In the genomic region with DNA sequence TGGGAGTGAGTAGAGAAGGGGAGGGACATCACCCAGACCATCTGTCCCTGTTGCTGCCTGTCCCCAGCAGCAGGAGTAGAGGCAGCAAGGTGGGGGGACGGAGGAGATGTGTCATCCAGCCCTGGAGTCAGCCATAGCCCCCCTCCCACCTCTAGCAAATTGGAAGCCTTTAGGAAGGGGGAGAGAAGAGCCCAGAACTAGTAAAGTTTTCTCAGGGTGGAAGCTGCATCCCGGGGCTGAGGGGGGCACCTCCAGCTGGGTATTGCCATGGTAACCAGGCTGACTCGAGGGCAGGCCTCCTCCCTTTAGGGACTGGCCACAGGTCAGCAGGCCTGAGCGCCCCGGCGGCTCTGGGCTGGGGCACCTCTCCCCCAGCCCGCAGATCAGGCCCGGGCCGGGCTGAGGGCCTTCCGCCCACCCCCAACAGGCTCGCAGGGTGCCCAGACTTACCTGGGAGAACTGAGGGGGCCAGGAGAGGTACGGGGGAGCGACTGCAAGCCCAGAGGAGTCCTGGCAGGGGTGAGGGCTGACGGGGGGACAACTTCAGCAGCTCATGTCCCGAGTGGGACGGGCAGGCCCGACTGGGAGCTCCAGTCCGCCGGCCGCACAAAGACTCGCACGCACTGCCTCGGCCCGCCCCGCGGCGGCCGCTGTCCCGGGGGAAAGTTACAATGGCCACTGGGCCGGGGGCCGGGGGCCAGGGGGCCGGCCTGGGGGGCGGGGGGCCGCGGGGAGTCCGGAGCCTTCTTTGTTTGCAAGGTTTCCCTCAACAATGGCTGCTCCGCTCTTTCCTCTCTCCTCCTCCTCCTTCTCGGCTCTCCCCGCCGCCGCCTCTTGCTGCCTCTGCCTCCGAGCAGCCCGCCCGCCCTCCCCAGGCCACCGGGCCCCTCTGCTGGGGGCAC, we compare ENCODE assay signal across 8 cellular contexts. TPM values are rescaled to one million over a fixed set of nuclear protein-coding genes. Genes with fewer than 3 reads are reported as not detected.
A peak's percentile ranks its signal among the peaks of the same experiment; 100 is the strongest.
DNase-seq lines count a peak whose midpoint lies in the region; ATAC-seq, FAIRE-seq and TF ChIP-seq lines count a peak whose summit lies in the region.

No MANE protein-coding gene starts in this region.

- H4K20me1 ChIP-seq in mammary epithelial cell (ENCODE audit: insufficient read depth, low read length) = no peaks in the 10 kb centered on the region
- peaks cover 9% of the 10 kb centered on the region for H4K20me1 ChIP-seq in HepG2 (ENCODE audit: insufficient read depth, low read length)

- intact Hi-C loops in Calu3 (cut with micrococcal nuclease; ENCODE audit: unreplicated experiment) (no loop called here), mammary epithelial cell (cut with micrococcal nuclease) (loop anchor here (1.0 to 5.0 kb wide), 2 partner anchors 18 to 47 kb away; a partner anchor contains a TSS), HepG2 (cut with micrococcal nuclease; ENCODE audit: unreplicated experiment) (no loop called here)

- ATAC-seq in GM21515 (IDR thresholded peaks at IDR 0.05; ENCODE audit: unreplicated experiment) (peak; percentile 9), HepG2 (peak; percentile 50)

- DNase-seq in Calu3 (peak; percentile 12), NCI-H2171 (lab: John Stamatoyannopoulos, UW) (peak; percentile 24), mammary epithelial cell (peak; percentile 31), HepG2 (ENCODE audit: low spot score) (no peak), suprapubic skin (ENCODE audit: low spot score in 2 of 2) (peak in 1 of 2 donors; percentile 75), Kasumi-1 (lab: John Stamatoyannopoulos, UW) (no peak)
- DNase-seq in activated CD4-positive, CD25-positive, alpha-beta regulatory T cell treated with anti-CD3 and anti-CD28 coated beads, Interleukin-2, amount 50 U/mL, for 72 hours = no peak

- BruUV-seq in Calu3 (replicated peaks; lab: Mats Ljungman, UMichigan) = no TSS peak
- BruUV-seq in mammary epithelial cell (replicated peaks; lab: Mats Ljungman, UMichigan) = no TSS peak
- no TSS peak for BruUV-seq in HepG2 (replicated peaks; lab: Mats Ljungman, UMichigan)

- H3K27me3 ChIP-seq in mammary epithelial cell (ENCODE audit: insufficient read depth, low read length) (no peaks in the 10 kb centered on the region), HepG2 (ENCODE audit: control insufficient read depth in 1 of 2, insufficient read depth in 2 of 2, low read length in 2 of 2) (no peaks in the 10 kb centered on the region), suprapubic skin (no peaks in the 10 kb centered on the region)

- H3K9ac ChIP-seq in mammary epithelial cell (ENCODE audit: insufficient read depth, low read length) (peak overlapping the region; percentile 76), HepG2 (ENCODE audit: insufficient read depth, low read depth, low read length) (peak overlapping the region; percentile 81)

- H3K4me1 ChIP-seq in mammary epithelial cell (ENCODE audit: insufficient read depth, low read length) (peaks cover 55% of the 10 kb centered on the region), HepG2 (ENCODE audit: insufficient read depth, low read length) (peaks cover 60% of the 10 kb centered on the region), suprapubic skin (peaks cover 75% of the 10 kb centered on the region)

- no peak for TF ChIP-seq RAD21 in HepG2 (CRISPR knock-in tag; IDR thresholded peaks at IDR 0.05)

- TF ChIP-seq EP300 in HepG2 (IDR thresholded peaks at IDR 0.05; ENCODE audit: low read depth in 2 of 2, low read length in 2 of 2) (no peak), HepG2 (CRISPR knock-in tag; IDR thresholded peaks at IDR 0.05; ENCODE audit: borderline replicate concordance) (no peak), suprapubic skin (IDR thresholded peaks at IDR 0.05) (no peak)

- H2AFZ ChIP-seq in mammary epithelial cell (ENCODE audit: low read depth, low read length) (peak overlapping the region; percentile 7), HepG2 (ENCODE audit: low read length) (no peak overlapping the region)

- CTCF ChIA-PET in Calu3 (lab: Charles Lee) (interaction anchor here (0.7 to 0.8 kb wide), 3 partner anchors 14 to 381 kb away, joined by 3 to 4 read pairs (median 3); no protein-coding TSS in a partner anchor), mammary epithelial cell (lab: Charles Lee; ENCODE audit: low non-redundant PET) (no interaction called here), HepG2 (lab: Yijun Ruan, JAX; ENCODE audit: low intra/inter-chr PET ratio, low total read pairs) (no interaction called here)

- peaks cover 43% of the 10 kb centered on the region for H3K4me1 Mint-ChIP-seq in Calu3 (ENCODE audit: low read depth, unreplicated experiment)

- H3K9me3 Mint-ChIP-seq in Calu3 (ENCODE audit: low read depth, unreplicated experiment) = no peaks in the 10 kb centered on the region

- peak overlapping the region; percentile 81 for H3K4me2 ChIP-seq in mammary epithelial cell (ENCODE audit: insufficient read depth, low read depth, low read length)
- peak overlapping the region; percentile 88 for H3K4me2 ChIP-seq in HepG2 (ENCODE audit: low read depth, low read length)

- no peak for FAIRE-seq in HepG2 (lab: Jason Lieb, UNC)

- in situ Hi-C loops in mammary epithelial cell (cut with MboI; ENCODE audit: low sequenced_read_pairs in 2 of 2) (no loop called here), HepG2 (cut with HindIII; ENCODE audit: extremely low pct_ligation_motif_present, low pct_unique_long_range_greater_than_20kb) (no loop called here)

- H3K27ac ChIP-seq in mammary epithelial cell (ENCODE audit: insufficient read depth, low read depth, low read length) = peak overlapping the region; percentile 74
- peak overlapping the region; percentile 60 for H3K27ac ChIP-seq in HepG2 (ENCODE audit: extremely low read length, insufficient read depth, low read length)
- H3K27ac ChIP-seq in suprapubic skin = peak overlapping the region; percentile 90

- peaks cover 16% of the 10 kb centered on the region for H3K36me3 Mint-ChIP-seq in Calu3 (ENCODE audit: insufficient read depth, unreplicated experiment)

- TF ChIP-seq POLR2A in HepG2 (IDR thresholded peaks at IDR 0.05; ENCODE audit: insufficient read depth in 1 of 2, low read depth in 2 of 2, low read length in 2 of 2) (no peak), suprapubic skin (IDR thresholded peaks at IDR 0.05) (no peak)

- H3K36me3 ChIP-seq in mammary epithelial cell (ENCODE audit: insufficient read depth, low read length) (peaks cover 26% of the 10 kb centered on the region), HepG2 (replicated peaks in 1 of 2; ENCODE audit: control insufficient read depth in 1 of 2, insufficient read depth in 2 of 2, low read length in 2 of 2) (peaks cover 18 to 27% of the 10 kb centered on the region in 2 experiments), suprapubic skin (peaks cover 27% of the 10 kb centered on the region)

- POLR2A ChIA-PET in HepG2 (lab: Yijun Ruan, JAX) = interaction anchor here (0.6 to 3.2 kb wide), 14 partner anchors 9 to 296 kb away, joined by 3 to 28 read pairs (median 4); a partner anchor contains a TSS

- H3K27me3 Mint-ChIP-seq in Calu3 (ENCODE audit: unreplicated experiment) = no peaks in the 10 kb centered on the region

- WGBS in mammary epithelial cell (ENCODE audit: low coverage, missing lambda C conversion rate) = 1% methylated on average over 9 of the region's 45 CpGs
- 2% methylated on average over 11 of the region's 45 CpGs for WGBS in HepG2 (ENCODE audit: low lambda C conversion rate)
- 14% methylated on average over 1 of the region's 45 CpGs for WGBS in suprapubic skin

- dilution Hi-C loops in mammary epithelial cell (cut with HindIII; ENCODE audit: low sequenced_read_pairs) = no loop called here

- TF ChIP-seq CTCF in Calu3 (IDR thresholded peaks at IDR 0.05; ENCODE audit: unreplicated experiment) (no peak), mammary epithelial cell (conservative IDR thresholded peaks at IDR 0.05 in 1 of 2, IDR thresholded peaks at IDR 0.05 in 1 of 2; ENCODE audit: extremely low read depth in 1 of 2, insufficient read depth in 1 of 2, low read depth in 1 of 2, low read length in 2 of 2) (no peak), HepG2 (CRISPR knock-in tag; IDR thresholded peaks at IDR 0.05) (no peak), suprapubic skin (IDR thresholded peaks at IDR 0.05) (no peak)

- H3K9me3 ChIP-seq in mammary epithelial cell (replicated peaks; ENCODE audit: insufficient read depth, low read length) (no peaks in the 10 kb centered on the region), HepG2 (ENCODE audit: low read length) (no peaks in the 10 kb centered on the region), suprapubic skin (no peaks in the 10 kb centered on the region)

- H3K4me3 ChIP-seq in mammary epithelial cell (replicated peaks in 1 of 3; ENCODE audit: insufficient read depth in 1 of 3, low read depth in 2 of 3, low read length in 3 of 3) (peak overlapping the region; percentile 62 to 92 (median 65)), HepG2 (replicated peaks in 1 of 3; ENCODE audit: insufficient read depth in 1 of 3, low read depth in 2 of 3, low read length in 3 of 3) (peak overlapping the region; percentile 86 to 96 (median 94)), suprapubic skin (peak overlapping the region; percentile 73)

- H3K79me2 ChIP-seq in mammary epithelial cell (ENCODE audit: insufficient read depth, low read length) = peaks cover 97% of the 10 kb centered on the region
- H3K79me2 ChIP-seq in HepG2 (ENCODE audit: insufficient read depth, low read length) = peaks cover 20% of the 10 kb centered on the region

- H3K27ac Mint-ChIP-seq in Calu3 (ENCODE audit: unreplicated experiment) = peak overlapping the region; percentile 50

- H3K4me3 Mint-ChIP-seq in Calu3 (ENCODE audit: low read depth, unreplicated experiment) = peak overlapping the region; percentile 85

RNA-seq across cellular contexts. Expression of a gene that starts 6.0 kb away (rescaled TPM):
- total RNA-seq in Calu3 (2022) (25.8 and 27.5 TPM in 2 replicates), mammary epithelial cell (10 to 100 TPM; 54.3 to 77.1 TPM), HepG2 (2016; rRNA removed; fragmentation: Illumina TruSeq; extraction: Trizol) (13.2 and 17.2 TPM in 2 replicates), suprapubic skin (100 to 1,000 TPM in 2 of 4 donors, 10 to 100 TPM in 2; 62.0 to 217 (median 96.0) TPM)
- polyA plus RNA-seq in mammary epithelial cell (83.6 TPM), HepG2 (2011; rRNA removed) (45.5 and 52.2 TPM in 2 replicates)
- 192 TPM for polyA minus RNA-seq in mammary epithelial cell
- total RNA-seq in HepG2 (2016; cell fraction: cytosol; rRNA removed; fragmentation: Illumina TruSeq; extraction: Trizol; ENCODE audit: low read depth) = 2.0 and 2.5 TPM in 2 replicates
- total RNA-seq in HepG2 (2016; cell fraction: insoluble cytoplasmic fraction; rRNA removed; fragmentation: Illumina TruSeq; extraction: Trizol) = 10.9 and 17.8 TPM in 2 replicates
- 7.2 and 8.2 TPM in 2 replicates for total RNA-seq in HepG2 (2016; cell fraction: membrane; rRNA removed; fragmentation: Illumina TruSeq; extraction: Trizol)
- total RNA-seq in HepG2 (2016; cell fraction: nucleus; rRNA removed; fragmentation: Illumina TruSeq; extraction: Trizol) = 16.0 and 18.2 TPM in 2 replicates
- 23.6 and 27.6 TPM in 2 replicates for polyA plus RNA-seq in HepG2 (2011; cell fraction: cytosol; rRNA removed)
- 182 and 199 TPM in 2 replicates for polyA plus RNA-seq in HepG2 (2011; cell fraction: nucleus; rRNA removed)
- 20.4 and 24.8 TPM in 2 replicates for polyA plus RNA-seq in HepG2 (2012)
- 2.1 and 2.6 TPM in 2 replicates for polyA plus RNA-seq in HepG2 (2016; cell fraction: cytosol; fragmentation: Illumina TruSeq; extraction: Trizol; ENCODE audit: low read depth)
- 15.0 and 17.5 TPM in 2 replicates for polyA plus RNA-seq in HepG2 (2016; cell fraction: insoluble cytoplasmic fraction; fragmentation: Illumina TruSeq; extraction: Trizol; ENCODE audit: low read depth)
- polyA plus RNA-seq in HepG2 (2016; cell fraction: membrane; fragmentation: Illumina TruSeq; extraction: Trizol; ENCODE audit: low read depth) = 5.5 and 5.8 TPM in 2 replicates
- polyA plus RNA-seq in HepG2 (2016; cell fraction: nucleus; fragmentation: Illumina TruSeq; extraction: Trizol; ENCODE audit: insufficient read depth, low read depth) = 49.4 and 52.8 TPM in 2 replicates
- polyA minus RNA-seq in HepG2 (2011; rRNA and poly(A)+ RNA removed; ENCODE audit: low replicate concordance) = 61.4 and 104 TPM in 2 replicates
- 17.4 and 19.1 TPM in 2 replicates for polyA minus RNA-seq in HepG2 (2011; cell fraction: cytosol; rRNA and poly(A)+ RNA removed)
- polyA minus RNA-seq in HepG2 (2011; cell fraction: nucleus; rRNA and poly(A)+ RNA removed) = 34.2 and 39.5 TPM in 2 replicates

RNA-seq across cellular contexts. Expression of a gene that starts 18.6 kb away (rescaled TPM):
- total RNA-seq in Calu3 (2022) (43.9 and 49.3 TPM in 2 replicates), mammary epithelial cell (10 to 100 TPM; 14.5 to 69.0 TPM), HepG2 (2016; rRNA removed; fragmentation: Illumina TruSeq; extraction: Trizol) (19.0 and 24.2 TPM in 2 replicates), suprapubic skin (10 to 100 TPM; 42.6 to 80.0 (median 55.2) TPM)
- polyA plus RNA-seq in mammary epithelial cell (27.4 TPM), HepG2 (2011; rRNA removed) (18.7 and 21.3 TPM in 2 replicates)
- polyA minus RNA-seq in mammary epithelial cell = 88.8 TPM
- total RNA-seq in HepG2 (2016; cell fraction: cytosol; rRNA removed; fragmentation: Illumina TruSeq; extraction: Trizol; ENCODE audit: low read depth) = 7.2 and 10.9 TPM in 2 replicates
- 16.2 and 25.6 TPM in 2 replicates for total RNA-seq in HepG2 (2016; cell fraction: insoluble cytoplasmic fraction; rRNA removed; fragmentation: Illumina TruSeq; extraction: Trizol)
- total RNA-seq in HepG2 (2016; cell fraction: membrane; rRNA removed; fragmentation: Illumina TruSeq; extraction: Trizol) = 10.3 and 12.7 TPM in 2 replicates
- total RNA-seq in HepG2 (2016; cell fraction: nucleus; rRNA removed; fragmentation: Illumina TruSeq; extraction: Trizol) = 31.9 and 36.2 TPM in 2 replicates
- 7.1 and 7.2 TPM in 2 replicates for polyA plus RNA-seq in HepG2 (2011; cell fraction: cytosol; rRNA removed)
- 57.6 and 66.0 TPM in 2 replicates for polyA plus RNA-seq in HepG2 (2011; cell fraction: nucleus; rRNA removed)
- 21.1 and 29.8 TPM in 2 replicates for polyA plus RNA-seq in HepG2 (2012)
- polyA plus RNA-seq in HepG2 (2016; cell fraction: cytosol; fragmentation: Illumina TruSeq; extraction: Trizol; ENCODE audit: low read depth) = 2.5 and 2.9 TPM in 2 replicates
- polyA plus RNA-seq in HepG2 (2016; cell fraction: insoluble cytoplasmic fraction; fragmentation: Illumina TruSeq; extraction: Trizol; ENCODE audit: low read depth) = 21.7 and 29.6 TPM in 2 replicates
- polyA plus RNA-seq in HepG2 (2016; cell fraction: membrane; fragmentation: Illumina TruSeq; extraction: Trizol; ENCODE audit: low read depth) = 4.7 and 6.5 TPM in 2 replicates
- polyA plus RNA-seq in HepG2 (2016; cell fraction: nucleus; fragmentation: Illumina TruSeq; extraction: Trizol; ENCODE audit: insufficient read depth, low read depth) = 102 and 107 TPM in 2 replicates
- 68.7 and 95.3 TPM in 2 replicates for polyA minus RNA-seq in HepG2 (2011; rRNA and poly(A)+ RNA removed; ENCODE audit: low replicate concordance)
- 12.3 and 14.3 TPM in 2 replicates for polyA minus RNA-seq in HepG2 (2011; cell fraction: cytosol; rRNA and poly(A)+ RNA removed)
- polyA minus RNA-seq in HepG2 (2011; cell fraction: nucleus; rRNA and poly(A)+ RNA removed) = 42.9 and 47.7 TPM in 2 replicates

RNA-seq across cellular contexts. Expression of a gene that starts 38.0 kb away (rescaled TPM):
- total RNA-seq in Calu3 (2022) (78.4 and 93.3 TPM in 2 replicates), mammary epithelial cell (100 to 1,000 TPM in 1 of 2 donors, 10 to 100 TPM in 1; 51.2 to 116 TPM), HepG2 (2016; rRNA removed; fragmentation: Illumina TruSeq; extraction: Trizol) (81.0 and 102 TPM in 2 replicates), suprapubic skin (10 to 100 TPM; 47.8 to 94.9 (median 77.9) TPM)
- polyA plus RNA-seq in mammary epithelial cell (170 TPM), HepG2 (2011; rRNA removed) (47.9 and 50.6 TPM in 2 replicates)
- polyA minus RNA-seq in mammary epithelial cell = 74.5 TPM
- 17.2 and 19.9 TPM in 2 replicates for total RNA-seq in HepG2 (2016; cell fraction: cytosol; rRNA removed; fragmentation: Illumina TruSeq; extraction: Trizol; ENCODE audit: low read depth)
- 80.9 and 91.8 TPM in 2 replicates for total RNA-seq in HepG2 (2016; cell fraction: insoluble cytoplasmic fraction; rRNA removed; fragmentation: Illumina TruSeq; extraction: Trizol)
- total RNA-seq in HepG2 (2016; cell fraction: membrane; rRNA removed; fragmentation: Illumina TruSeq; extraction: Trizol) = 26.9 and 30.0 TPM in 2 replicates
- total RNA-seq in HepG2 (2016; cell fraction: nucleus; rRNA removed; fragmentation: Illumina TruSeq; extraction: Trizol) = 53.2 and 53.8 TPM in 2 replicates
- 40.3 and 62.0 TPM in 2 replicates for polyA plus RNA-seq in HepG2 (2011; cell fraction: cytosol; rRNA removed)
- polyA plus RNA-seq in HepG2 (2011; cell fraction: nucleus; rRNA removed) = 33.5 and 37.8 TPM in 2 replicates
- polyA plus RNA-seq in HepG2 (2012) = 54.4 and 57.6 TPM in 2 replicates
- 9.9 and 10.0 TPM in 2 replicates for polyA plus RNA-seq in HepG2 (2016; cell fraction: cytosol; fragmentation: Illumina TruSeq; extraction: Trizol; ENCODE audit: low read depth)
- polyA plus RNA-seq in HepG2 (2016; cell fraction: insoluble cytoplasmic fraction; fragmentation: Illumina TruSeq; extraction: Trizol; ENCODE audit: low read depth) = 121 and 139 TPM in 2 replicates
- polyA plus RNA-seq in HepG2 (2016; cell fraction: membrane; fragmentation: Illumina TruSeq; extraction: Trizol; ENCODE audit: low read depth) = 22.5 and 24.8 TPM in 2 replicates
- 109 and 124 TPM in 2 replicates for polyA plus RNA-seq in HepG2 (2016; cell fraction: nucleus; fragmentation: Illumina TruSeq; extraction: Trizol; ENCODE audit: insufficient read depth, low read depth)
- polyA minus RNA-seq in HepG2 (2011; rRNA and poly(A)+ RNA removed; ENCODE audit: low replicate concordance) = 29.3 and 125 TPM in 2 replicates
- polyA minus RNA-seq in HepG2 (2011; cell fraction: cytosol; rRNA and poly(A)+ RNA removed) = 38.1 and 41.4 TPM in 2 replicates
- 17.3 and 24.7 TPM in 2 replicates for polyA minus RNA-seq in HepG2 (2011; cell fraction: nucleus; rRNA and poly(A)+ RNA removed)

RNA-seq across cellular contexts. Expression of a gene that starts 49.1 kb away (rescaled TPM):
- total RNA-seq in Calu3 (2022) (14.7 and 16.9 TPM in 2 replicates), mammary epithelial cell (10 to 100 TPM; 26.8 to 39.3 TPM), HepG2 (2016; rRNA removed; fragmentation: Illumina TruSeq; extraction: Trizol) (14.9 and 15.1 TPM in 2 replicates), suprapubic skin (10 to 100 TPM; 23.6 to 43.2 (median 31.3) TPM)
- polyA plus RNA-seq in mammary epithelial cell (23.3 TPM), HepG2 (2011; rRNA removed) (2.9 and 4.2 TPM in 2 replicates)
- 41.6 TPM for polyA minus RNA-seq in mammary epithelial cell
- total RNA-seq in HepG2 (2016; cell fraction: cytosol; rRNA removed; fragmentation: Illumina TruSeq; extraction: Trizol; ENCODE audit: low read depth) = 1.0 and 1.9 TPM in 2 replicates
- 14.4 and 15.1 TPM in 2 replicates for total RNA-seq in HepG2 (2016; cell fraction: insoluble cytoplasmic fraction; rRNA removed; fragmentation: Illumina TruSeq; extraction: Trizol)
- total RNA-seq in HepG2 (2016; cell fraction: membrane; rRNA removed; fragmentation: Illumina TruSeq; extraction: Trizol) = 3.8 and 4.1 TPM in 2 replicates
- total RNA-seq in HepG2 (2016; cell fraction: nucleus; rRNA removed; fragmentation: Illumina TruSeq; extraction: Trizol) = 7.6 and 8.1 TPM in 2 replicates
- 3.7 and 4.1 TPM in 2 replicates for polyA plus RNA-seq in HepG2 (2011; cell fraction: cytosol; rRNA removed)
- 3.6 TPM in 2 replicates for polyA plus RNA-seq in HepG2 (2011; cell fraction: nucleus; rRNA removed)
- 4.0 and 4.1 TPM in 2 replicates for polyA plus RNA-seq in HepG2 (2012)
- 0.47 and 0.53 TPM in 2 replicates for polyA plus RNA-seq in HepG2 (2016; cell fraction: cytosol; fragmentation: Illumina TruSeq; extraction: Trizol; ENCODE audit: low read depth)
- 9.3 and 10.5 TPM in 2 replicates for polyA plus RNA-seq in HepG2 (2016; cell fraction: insoluble cytoplasmic fraction; fragmentation: Illumina TruSeq; extraction: Trizol; ENCODE audit: low read depth)
- 0.76 and 1.3 TPM in 2 replicates for polyA plus RNA-seq in HepG2 (2016; cell fraction: membrane; fragmentation: Illumina TruSeq; extraction: Trizol; ENCODE audit: low read depth)
- polyA plus RNA-seq in HepG2 (2016; cell fraction: nucleus; fragmentation: Illumina TruSeq; extraction: Trizol; ENCODE audit: insufficient read depth, low read depth) = 5.4 and 6.0 TPM in 2 replicates
- 14.1 and 24.9 TPM in 2 replicates for polyA minus RNA-seq in HepG2 (2011; rRNA and poly(A)+ RNA removed; ENCODE audit: low replicate concordance)
- 5.7 and 6.4 TPM in 2 replicates for polyA minus RNA-seq in HepG2 (2011; cell fraction: cytosol; rRNA and poly(A)+ RNA removed)
- polyA minus RNA-seq in HepG2 (2011; cell fraction: nucleus; rRNA and poly(A)+ RNA removed) = 7.0 and 7.1 TPM in 2 replicates

RNA-seq across cellular contexts. Expression of a gene that starts 58.2 kb away (rescaled TPM):
- total RNA-seq in Calu3 (2022) (14.1 and 14.5 TPM in 2 replicates), mammary epithelial cell (10 to 100 TPM; 13.8 to 23.2 TPM), HepG2 (2016; rRNA removed; fragmentation: Illumina TruSeq; extraction: Trizol) (8.4 and 10.8 TPM in 2 replicates), suprapubic skin (10 to 100 TPM; 12.1 to 25.7 (median 20.4) TPM)
- polyA plus RNA-seq in mammary epithelial cell (15.0 TPM), HepG2 (2011; rRNA removed) (16.7 and 16.9 TPM in 2 replicates)
- polyA minus RNA-seq in mammary epithelial cell = 19.8 TPM
- 5.0 and 5.1 TPM in 2 replicates for total RNA-seq in HepG2 (2016; cell fraction: cytosol; rRNA removed; fragmentation: Illumina TruSeq; extraction: Trizol; ENCODE audit: low read depth)
- total RNA-seq in HepG2 (2016; cell fraction: insoluble cytoplasmic fraction; rRNA removed; fragmentation: Illumina TruSeq; extraction: Trizol) = 7.3 and 11.0 TPM in 2 replicates
- total RNA-seq in HepG2 (2016; cell fraction: membrane; rRNA removed; fragmentation: Illumina TruSeq; extraction: Trizol) = 3.9 and 4.7 TPM in 2 replicates
- total RNA-seq in HepG2 (2016; cell fraction: nucleus; rRNA removed; fragmentation: Illumina TruSeq; extraction: Trizol) = 13.0 and 14.8 TPM in 2 replicates
- 9.7 and 11.7 TPM in 2 replicates for polyA plus RNA-seq in HepG2 (2011; cell fraction: cytosol; rRNA removed)
- polyA plus RNA-seq in HepG2 (2011; cell fraction: nucleus; rRNA removed) = 13.9 and 18.6 TPM in 2 replicates
- polyA plus RNA-seq in HepG2 (2012) = 10.2 and 11.0 TPM in 2 replicates
- 2.0 and 2.3 TPM in 2 replicates for polyA plus RNA-seq in HepG2 (2016; cell fraction: cytosol; fragmentation: Illumina TruSeq; extraction: Trizol; ENCODE audit: low read depth)
- 11.6 and 13.7 TPM in 2 replicates for polyA plus RNA-seq in HepG2 (2016; cell fraction: insoluble cytoplasmic fraction; fragmentation: Illumina TruSeq; extraction: Trizol; ENCODE audit: low read depth)
- polyA plus RNA-seq in HepG2 (2016; cell fraction: membrane; fragmentation: Illumina TruSeq; extraction: Trizol; ENCODE audit: low read depth) = 4.0 and 4.1 TPM in 2 replicates
- 17.4 and 19.1 TPM in 2 replicates for polyA plus RNA-seq in HepG2 (2016; cell fraction: nucleus; fragmentation: Illumina TruSeq; extraction: Trizol; ENCODE audit: insufficient read depth, low read depth)
- polyA minus RNA-seq in HepG2 (2011; rRNA and poly(A)+ RNA removed; ENCODE audit: low replicate concordance) = 12.6 and 18.4 TPM in 2 replicates
- polyA minus RNA-seq in HepG2 (2011; cell fraction: cytosol; rRNA and poly(A)+ RNA removed) = 6.4 and 6.6 TPM in 2 replicates
- 30.6 and 33.7 TPM in 2 replicates for polyA minus RNA-seq in HepG2 (2011; cell fraction: nucleus; rRNA and poly(A)+ RNA removed)

Comparison
In these comparisons a context has a peak if more than half of its experiments do, and no peak if none do; other contexts are left out.
1. DNase-seq: peak in Calu3 (single experiment), NCI-H2171 (single experiment) and mammary epithelial cell (single experiment); none in HepG2 (single experiment), Kasumi-1 (0 of 2) and activated CD4-positive, CD25-positive, alpha-beta regulatory T cell treated with anti-CD3 and anti-CD28 coated beads, Interleukin-2, amount 50 U/mL, for 72 hours (single experiment).
2. Peak in every context shown above with its lines, with median percentiles within 50 percentile points of each other: H3K27ac ChIP-seq and H3K4me3 ChIP-seq.